16 cellular contexts compared by ENCODE assay signal in genomic region chr6:34642427-34642826, GRCh38. TPM values are rescaled to one million over a fixed set of nuclear protein-coding genes. Genes with fewer than 3 reads are reported as not detected.
A peak's percentile ranks its signal among the peaks of the same experiment; 100 is the strongest.
DNase-seq lines count a peak whose midpoint lies in the region; ATAC-seq and TF ChIP-seq lines count a peak whose summit lies in the region.
"Had no signal": no experiment of that assay in that cellular context is flagged by ENCODE, and none has a peak within 500 bp of the region (broad histone marks: within the 10 kb centered on the region; RNA-seq: fewer than 3 reads in every experiment).

No MANE protein-coding gene starts in this region.

- peaks cover 5 to 9% of the 10 kb centered on the region in 2 donors for H3K36me3 Mint-ChIP-seq in activated naive CD4-positive, alpha-beta T cell treated with anti-CD3 and anti-CD28 coated beads, Interleukin-2, amount 50 U/mL, for 72 hours
- H3K36me3 Mint-ChIP-seq in nephron progenitor cell (ENCODE audit: low read depth) = peaks cover 50% of the 10 kb centered on the region
- H3K36me3 Mint-ChIP-seq in mesothelial cell of epicardium = peaks cover 34% of the 10 kb centered on the region

- H3K27ac Mint-ChIP-seq in activated naive CD4-positive, alpha-beta T cell treated with anti-CD3 and anti-CD28 coated beads, Interleukin-2, amount 50 U/mL, for 72 hours = peak overlapping the region; percentile 27 to 59
- H3K27ac Mint-ChIP-seq in nephron progenitor cell = peak overlapping the region; percentile 65
- no peak overlapping the region for H3K27ac Mint-ChIP-seq in mesothelial cell of epicardium
- H3K27ac Mint-ChIP-seq: B cell; CD8-positive, alpha-beta T cell; HFFc6 had no signal

- H3K4me3 Mint-ChIP-seq in nephron progenitor cell (no peak overlapping the region), mesothelial cell of epicardium (no peak overlapping the region)
- H3K4me3 Mint-ChIP-seq: B cell; CD4-positive, CD25-positive, alpha-beta regulatory T cell; CD8-positive, alpha-beta T cell; HFFc6 had no signal

- no peaks in the 10 kb centered on the region for H3K9me3 Mint-ChIP-seq in activated naive CD4-positive, alpha-beta T cell treated with anti-CD3 and anti-CD28 coated beads, Interleukin-2, amount 50 U/mL, for 72 hours
- no peaks in the 10 kb centered on the region for H3K9me3 Mint-ChIP-seq in nephron progenitor cell
- H3K9me3 Mint-ChIP-seq in mesothelial cell of epicardium = no peaks in the 10 kb centered on the region
- H3K9me3 Mint-ChIP-seq: CD4-positive, CD25-positive, alpha-beta regulatory T cell; CD8-positive, alpha-beta T cell; HFFc6 had no signal

- no peaks in the 10 kb centered on the region for H3K27me3 Mint-ChIP-seq in nephron progenitor cell (ENCODE audit: low read depth, poor library complexity)
- no peaks in the 10 kb centered on the region for H3K27me3 Mint-ChIP-seq in mesothelial cell of epicardium (ENCODE audit: low read depth)
- H3K27me3 Mint-ChIP-seq: B cell; CD4-positive, CD25-positive, alpha-beta regulatory T cell had no signal

- H3K4me1 Mint-ChIP-seq in nephron progenitor cell (peaks cover 4% of the 10 kb centered on the region), mesothelial cell of epicardium (no peaks in the 10 kb centered on the region)

- TF ChIP-seq CTCF in nephron progenitor cell (IDR thresholded peaks at IDR 0.05) (no peak), mesothelial cell of epicardium (IDR thresholded peaks at IDR 0.05; ENCODE audit: unreplicated experiment) (no peak)

- DNase-seq in activated naive CD4-positive, alpha-beta T cell treated with anti-CD3 and anti-CD28 coated beads, Interleukin-2, amount 50 U/mL, for 72 hours (ENCODE audit: low spot score in 2 of 2) = no peak
- no peak for DNase-seq in activated naive CD4-positive, alpha-beta T cell treated with anti-CD3 and anti-CD28 coated beads, Interleukin-2, amount 50 U/mL, for 16 hours
- DNase-seq in left lobe of liver (ENCODE audit: low spot score) = no peak
- no peak for DNase-seq in nephron progenitor cell
- DNase-seq in mesothelial cell of epicardium (ENCODE audit: low spot score in 2 of 2, unreplicated experiment in 2 of 2) = no peak
- DNase-seq in NCI-H2196 treated with DMSO at 0.1 percent for 48 hours (lab: John Stamatoyannopoulos, UW; ENCODE audit: unreplicated experiment) = no peak
- DNase-seq: Caco-2; CD4-positive, CD25-positive, alpha-beta regulatory T cell; CD8-positive, alpha-beta T cell; DMS153; DND-41; GDM1; GOT3; HFFc6 had no signal

- ATAC-seq in activated naive CD4-positive, alpha-beta T cell treated with anti-CD3 and anti-CD28 coated beads, Interleukin-2, amount 50 U/mL, for 72 hours = no peak
- peak; percentile 47 for ATAC-seq in left lobe of liver
- ATAC-seq in HG02610 (IDR thresholded peaks at IDR 0.05; ENCODE audit: unreplicated experiment) = no peak
- ATAC-seq: CD8-positive, alpha-beta T cell had no signal

RNA-seq across cellular contexts. Expression of gene ILRUN, which starts 54.1 kb away (rescaled TPM):
- 10 to 100 TPM; 53.3 to 64.1 TPM for total RNA-seq in activated naive CD4-positive, alpha-beta T cell treated with anti-CD3 and anti-CD28 coated beads, Interleukin-2, amount 50 U/mL, for 72 hours
- 81.7 TPM for total RNA-seq in left lobe of liver
- total RNA-seq in mesothelial cell of epicardium = 55.6 to 61.0 TPM (median 59.4 TPM) in 3 replicates
